ENCODE assay signal across 8 cellular contexts in genomic region chr19:1653300-1653628, GRCh38. TPM values are rescaled to one million over a fixed set of nuclear protein-coding genes. Genes with fewer than 3 reads are reported as not detected.
DNase-seq lines count a peak whose midpoint lies in the region; TF ChIP-seq lines count a peak whose summit lies in the region.

No MANE protein-coding gene starts in this region.

- peak overlapping the region; percentile 76 for H3K27ac Mint-ChIP-seq in activated CD4-positive, alpha-beta memory T cell treated with anti-CD3 and anti-CD28 coated beads for 36 hours

- H3K9me3 ChIP-seq in GM23248 (ENCODE audit: low read depth) (no peaks in the 10 kb centered on the region), left ventricle myocardium inferior (replicated peaks) (no peaks in the 10 kb centered on the region), skeletal muscle satellite cell (replicated peaks; ENCODE audit: low read length) (no peaks in the 10 kb centered on the region)

- H3K27me3 Mint-ChIP-seq in activated CD4-positive, alpha-beta memory T cell treated with anti-CD3 and anti-CD28 coated beads for 36 hours = no peaks in the 10 kb centered on the region

- peak overlapping the region; percentile 77 for H3K4me3 ChIP-seq in GM23248
- peak overlapping the region; percentile 89 for H3K4me3 ChIP-seq in left ventricle myocardium inferior
- H3K4me3 ChIP-seq in skeletal muscle satellite cell (ENCODE audit: low read length) = peak overlapping the region; percentile 70

- H3K4me1 ChIP-seq in GM23248 (ENCODE audit: insufficient read depth) (no peaks in the 10 kb centered on the region), left ventricle myocardium inferior (peaks cover 27% of the 10 kb centered on the region), skeletal muscle satellite cell (ENCODE audit: control insufficient read depth, insufficient read depth, low read length) (peaks cover 8% of the 10 kb centered on the region)

- H3K4me3 Mint-ChIP-seq in activated CD4-positive, alpha-beta memory T cell treated with anti-CD3 and anti-CD28 coated beads for 36 hours = peak overlapping the region; percentile 73

- H3K27me3 ChIP-seq in GM23248 (replicated peaks; ENCODE audit: insufficient read depth) (no peaks in the 10 kb centered on the region), left ventricle myocardium inferior (ENCODE audit: low read depth) (peaks cover 13% of the 10 kb centered on the region), skeletal muscle satellite cell (ENCODE audit: control insufficient read depth, insufficient read depth, low read length) (peaks cover 5% of the 10 kb centered on the region)

- H3K36me3 ChIP-seq in GM23248 (ENCODE audit: low read depth) (no peaks in the 10 kb centered on the region), left ventricle myocardium inferior (peaks cover under 1% of the 10 kb centered on the region), skeletal muscle satellite cell (ENCODE audit: insufficient read depth, low read length) (peaks cover 12% of the 10 kb centered on the region)

- WGBS in GM23248 (ENCODE audit: low coverage in 1 of 2, low lambda C conversion rate in 2 of 2, missing lambda C conversion rate in 2 of 2), 2 experiments = 9 to 10% methylated on average over 18 of the region's 18 CpGs

- no peaks in the 10 kb centered on the region for H3K9me3 Mint-ChIP-seq in activated CD4-positive, alpha-beta memory T cell treated with anti-CD3 and anti-CD28 coated beads for 36 hours

- in situ Hi-C loops in GM23248 (cut with MboI) = no loop called here

- H3F3A ChIP-seq in GM23248 (ENCODE audit: insufficient read depth) = no peaks in the 10 kb centered on the region

- H3K9me2 ChIP-seq in GM23248 (ENCODE audit: insufficient read depth) = no peaks in the 10 kb centered on the region

- H3K27ac ChIP-seq in GM23248 (peak overlapping the region; percentile 81), left ventricle myocardium inferior (replicated peaks) (peak overlapping the region; percentile 100)

- H3K79me2 ChIP-seq in GM23248 (ENCODE audit: insufficient read depth) = peaks cover 36% of the 10 kb centered on the region

- H3K9ac ChIP-seq in GM23248 = peak overlapping the region; percentile 98
- peak overlapping the region; percentile 96 for H3K9ac ChIP-seq in skeletal muscle satellite cell (ENCODE audit: low read depth, low read length)

- H3K4me1 Mint-ChIP-seq in activated CD4-positive, alpha-beta memory T cell treated with anti-CD3 and anti-CD28 coated beads for 36 hours (ENCODE audit: low read depth) = peaks cover 29% of the 10 kb centered on the region

- H2AFZ ChIP-seq in GM23248 = peak overlapping the region; percentile 90

- H3K4me2 ChIP-seq in GM23248 (ENCODE audit: unreplicated experiment) (peak overlapping the region; percentile 64), skeletal muscle satellite cell (ENCODE audit: low read length) (peak overlapping the region; percentile 87)

- no peaks in the 10 kb centered on the region for H4K20me1 ChIP-seq in GM23248 (ENCODE audit: insufficient read depth)

- no peak for TF ChIP-seq CTCF in left ventricle myocardium inferior (IDR thresholded peaks at IDR 0.05; ENCODE audit: borderline replicate concordance)

- DNase-seq in GM23248 (no peak), left ventricle myocardium inferior (no peak), NCI-H2196 (lab: John Stamatoyannopoulos, UW; ENCODE audit: unreplicated experiment) (no peak), NCI-H187 (lab: John Stamatoyannopoulos, UW) (no peak), GF-D8 (lab: John Stamatoyannopoulos, UW) (no peak)
- no peak for DNase-seq in activated CD4-positive, alpha-beta memory T cell treated with anti-CD3 and anti-CD28 coated beads for 36 hours
- DNase-seq in stimulated activated CD4-positive, alpha-beta T cell treated with anti-CD3 and anti-CD28 coated beads, Interleukin-15, amount 100 ng/mL, for 24 hours = no peak

- POLR2A ChIA-PET in activated CD4-positive, alpha-beta memory T cell treated with anti-CD3 and anti-CD28 coated beads for 36 hours (lab: Charles Lee) = interaction anchor here (0.6 to 1.9 kb wide), 4 partner anchors 47 to 605 kb away, joined by 3 to 18 read pairs (median 8); partner anchors contain the start of genes MBD3 and UQCR11

- intact Hi-C loops in activated CD4-positive, alpha-beta memory T cell treated with anti-CD3 and anti-CD28 coated beads for 36 hours (cut with micrococcal nuclease) = loop anchor here (1.0 to 5.0 kb wide), 2 partner anchors 61 to 246 kb away; partner anchors contain the start of genes DAZAP1 and MBD3
- intact Hi-C loops in left ventricle myocardium inferior (cut with micrococcal nuclease) = no loop called here

- CTCF ChIA-PET in activated CD4-positive, alpha-beta memory T cell treated with anti-CD3 and anti-CD28 coated beads for 36 hours (lab: Charles Lee) = interaction anchor here (1.4 to 6.5 kb wide), 2 partner anchors 18 to 107 kb away, joined by 5 to 32 read pairs; no protein-coding TSS in a partner anchor

- peaks cover 6% of the 10 kb centered on the region for H3K36me3 Mint-ChIP-seq in activated CD4-positive, alpha-beta memory T cell treated with anti-CD3 and anti-CD28 coated beads for 36 hours

RNA-seq across cellular contexts. Expression of gene TCF3, which starts 0.8 kb away (rescaled TPM):
- total RNA-seq in GM23248 (2014; rRNA removed; shearing (Covaris generic)) = 58.9 and 60.6 TPM in 2 replicates
- 16.2 and 18.3 TPM in 2 replicates for polyA plus RNA-seq in GM23248 (2016; fragmentation: Nextera tagmentation; extraction: Ambion mirVana)
- total RNA-seq in activated CD4-positive, alpha-beta memory T cell treated with anti-CD3 and anti-CD28 coated beads for 36 hours = 10 to 100 TPM; 88.9 to 95.5 TPM
- total RNA-seq in left ventricle myocardium inferior = 18.4 TPM
- total RNA-seq in skeletal muscle satellite cell (2012; rRNA removed) = 56.3 and 92.0 TPM in 2 replicates

RNA-seq across cellular contexts. Expression of gene UQCR11, which starts 48.0 kb away (rescaled TPM):
- 49.3 and 53.0 TPM in 2 replicates for total RNA-seq in GM23248 (2014; rRNA removed; shearing (Covaris generic))
- 669 and 684 TPM in 2 replicates for polyA plus RNA-seq in GM23248 (2016; fragmentation: Nextera tagmentation; extraction: Ambion mirVana)
- total RNA-seq in activated CD4-positive, alpha-beta memory T cell treated with anti-CD3 and anti-CD28 coated beads for 36 hours = 100 to 1,000 TPM; 266 to 277 TPM
- total RNA-seq in left ventricle myocardium inferior = 942 TPM
- 38.3 and 47.6 TPM in 2 replicates for total RNA-seq in skeletal muscle satellite cell (2012; rRNA removed)
